In the genomic region with DNA sequence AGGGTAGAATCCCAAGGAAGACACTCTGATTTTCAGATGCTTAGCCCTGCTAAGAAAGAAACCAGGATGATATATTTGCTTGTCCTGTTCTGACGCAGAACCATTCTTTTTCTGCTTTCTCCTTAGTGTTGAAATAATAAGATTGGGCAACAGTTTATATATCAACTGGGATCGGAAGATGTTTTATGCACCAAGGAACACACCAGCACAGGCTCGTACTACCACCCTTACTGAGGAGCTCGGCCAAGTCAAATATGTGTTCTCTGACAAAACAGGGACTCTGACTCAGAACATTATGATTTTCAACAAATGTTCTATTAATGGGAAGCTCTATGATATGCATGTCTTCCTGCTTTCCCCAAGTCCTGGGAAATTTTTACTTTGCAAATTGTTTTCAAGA, we compare ENCODE assay signal across 18 cellular contexts. TPM values are rescaled to one million over a fixed set of nuclear protein-coding genes. Genes with fewer than 3 reads are reported as not detected.
DNase-seq lines count a peak whose midpoint lies in the region; ATAC-seq lines count a peak whose summit lies in the region.
"Had no signal": no experiment of that assay in that cellular context is flagged by ENCODE, and none has a peak within 500 bp of the region (broad histone marks: within the 10 kb centered on the region; RNA-seq: fewer than 3 reads in every experiment).

No MANE protein-coding gene starts in this region.

- DNase-seq in AG20443 (ENCODE audit: low spot score), result peak; percentile 44
- peak; percentile 99 for DNase-seq in amniotic epithelial cell (ENCODE audit: low read depth)
- DNase-seq in fibroblast of the conjunctiva (ENCODE audit: low read depth), result peak; percentile 55
- DNase-seq in skeletal muscle cell (ENCODE audit: low read depth), result peak; percentile 52
- no peak for DNase-seq in cortex of kidney (lab: John Stamatoyannopoulos, UW)
- DNase-seq in Karpas-422, result no peak
- DNase-seq in activated CD4-positive, CD25-positive, alpha-beta regulatory T cell (lab: John Stamatoyannopoulos, UW), result no peak
- DNase-seq: activated CD8-positive, alpha-beta T cell treated with anti-CD3 and anti-CD28 coated beads, Interleukin-2, amount 10 ng/mL, durations not matched to agents 7 days and 5 days; heart right ventricle; left colon; natural killer cell; NCI-H446 treated with DMSO at 0.1 percent for 48 hours; sigmoid colon; stimulated activated naive CD4-positive, alpha-beta T cell treated with Interleukin-2 at 50 U/mL for 16 hours had no signal

- H3K27me3 ChIP-seq in Karpas-422 (ENCODE audit: low read length), result no peaks in the 10 kb centered on the region
- H3K27me3 ChIP-seq: BLaER1 treated with 17β-estradiol and CSF1 and Interleukin-3, amounts not matched to agents 10 nM and 100 nM; heart right ventricle; sigmoid colon had no signal

- H3K4me3 ChIP-seq in skeletal muscle cell (ENCODE audit: low read depth, low read length) (no peak overlapping the region), Karpas-422 (ENCODE audit: low read length) (no peak overlapping the region)
- H3K4me3 ChIP-seq: BLaER1 treated with 17β-estradiol and CSF1 and Interleukin-3, amounts not matched to agents 10 nM and 100 nM; heart right ventricle; sigmoid colon had no signal

- no peak overlapping the region for H2AFZ ChIP-seq in Karpas-422 (ENCODE audit: low read length)

- H3K9me3 ChIP-seq in Karpas-422 (ENCODE audit: low read length), result no peaks in the 10 kb centered on the region
- H3K9me3 ChIP-seq: heart right ventricle, sigmoid colon had no signal

- H3K79me2 ChIP-seq in Karpas-422 (ENCODE audit: low read length), result no peaks in the 10 kb centered on the region

- H4K20me1 ChIP-seq in Karpas-422 (ENCODE audit: insufficient read depth, low read depth, low read length), result no peaks in the 10 kb centered on the region
- H4K20me1 ChIP-seq: BLaER1 treated with 17β-estradiol and CSF1 and Interleukin-3, amounts not matched to agents 10 nM and 100 nM had no signal

- no peaks in the 10 kb centered on the region for H3K36me3 ChIP-seq in Karpas-422 (ENCODE audit: insufficient read depth, low read length)
- H3K36me3 ChIP-seq: BLaER1 treated with 17β-estradiol and CSF1 and Interleukin-3, amounts not matched to agents 10 nM and 100 nM; heart right ventricle; sigmoid colon had no signal

- H3K9me2 ChIP-seq in Karpas-422 (replicated peaks; ENCODE audit: insufficient read depth, low read length), result no peaks in the 10 kb centered on the region

- ATAC-seq in GM18870 (IDR thresholded peaks at IDR 0.05; ENCODE audit: unreplicated experiment), result no peak
- ATAC-seq: activated CD8-positive, alpha-beta T cell treated with anti-CD3 and anti-CD28 coated beads, Interleukin-2, amount 10 ng/mL, durations not matched to agents 7 days and 5 days; heart right ventricle; left colon; natural killer cell; SK-N-SH treated with all-trans-retinoic acid at 6 μM for 48 hours had no signal

- H3K4me2 ChIP-seq in Karpas-422 (ENCODE audit: low read depth, low read length, poor library complexity, severe bottlenecking), result no peak overlapping the region
- H3K4me2 ChIP-seq: BLaER1 treated with 17β-estradiol and CSF1 and Interleukin-3, amounts not matched to agents 10 nM and 100 nM had no signal

- H3K9ac ChIP-seq in Karpas-422 (ENCODE audit: low read length), result no peak overlapping the region
- H3K9ac ChIP-seq: BLaER1 treated with 17β-estradiol and CSF1 and Interleukin-3, amounts not matched to agents 10 nM and 100 nM had no signal

- no peaks in the 10 kb centered on the region for H3K4me1 ChIP-seq in Karpas-422 (ENCODE audit: low read length)
- H3K4me1 ChIP-seq: BLaER1 treated with 17β-estradiol and CSF1 and Interleukin-3, amounts not matched to agents 10 nM and 100 nM; heart right ventricle; sigmoid colon had no signal

- no peak overlapping the region for H3K27ac ChIP-seq in Karpas-422 (ENCODE audit: low read length)
- H3K27ac ChIP-seq: BLaER1 treated with 17β-estradiol and CSF1 and Interleukin-3, amounts not matched to agents 10 nM and 100 nM; heart right ventricle; sigmoid colon had no signal

RNA-seq across cellular contexts. Expression of a gene that starts 19.0 kb away (rescaled TPM):
- total RNA-seq in Karpas-422 (2014; rRNA removed; shearing (Covaris generic); ENCODE audit: low replicate concordance), result not detected in 2 replicates
- total RNA-seq: OCI-LY7 had no signal

Comparison
In these comparisons a context has a peak if more than half of its experiments do, and no peak if none do; other contexts are left out.
1. DNase-seq: peak in AG20443 (single experiment), amniotic epithelial cell (single experiment), fibroblast of the conjunctiva (single experiment) and skeletal muscle cell (single experiment); none in cortex of kidney (single experiment), Karpas-422 (single experiment) and activated CD4-positive, CD25-positive, alpha-beta regulatory T cell (0 of 4).